Comparison of ENCODE assay signal across 15 cellular contexts in genomic region chr3:66487475-66487874, GRCh38. TPM values are rescaled to one million over a fixed set of nuclear protein-coding genes. Genes with fewer than 3 reads are reported as not detected.
DNase-seq lines count a peak whose midpoint lies in the region; TF ChIP-seq lines count a peak whose summit lies in the region.
"Had no signal": no experiment of that assay in that cellular context is flagged by ENCODE, and none has a peak within 500 bp of the region (broad histone marks: within the 10 kb centered on the region; RNA-seq: fewer than 3 reads in every experiment).

No MANE protein-coding gene starts in this region.

- DNase-seq in AG20443 (ENCODE audit: low spot score) (peak; percentile 26), HEK293T (ENCODE audit: extremely low spot score) (no peak), coronary artery (ENCODE audit: low spot score) (no peak), neural progenitor cell (ENCODE audit: low spot score) (no peak), H4 (ENCODE audit: low spot score) (no peak), superior temporal gyrus (ENCODE audit: extremely low spot score) (no peak), KG1 (lab: John Stamatoyannopoulos, UW) (no peak), NCI-H1436 (lab: John Stamatoyannopoulos, UW) (no peak)
- DNase-seq: activated CD4-positive, alpha-beta T cell treated with anti-CD3 and anti-CD28 coated beads for 4 hours; activated naive CD4-positive, alpha-beta T cell treated with anti-CD3 and anti-CD28 coated beads for 36 hours; NCI-H1092 treated with DMSO at 0.1 percent for 48 hours; NK-92 treated with Interleukin-12 subunit alpha and Interleukin-12 subunit beta, amount 100 ng/mL, for 24 hours; occipital lobe; SK-N-SH had no signal

- no peak overlapping the region for H3K4me3 Mint-ChIP-seq in neural progenitor cell
- H3K4me3 Mint-ChIP-seq: activated naive CD4-positive, alpha-beta T cell treated with anti-CD3 and anti-CD28 coated beads for 36 hours had no signal

- H4K20me1 ChIP-seq in neural progenitor cell (ENCODE audit: low read depth) = peaks cover 100% of the 10 kb centered on the region

- H3K4me1 Mint-ChIP-seq in neural progenitor cell = peaks cover 81% of the 10 kb centered on the region

- H3K4me3 ChIP-seq in coronary artery (no peak overlapping the region), neural progenitor cell (no peak overlapping the region)

- H3K4me2 ChIP-seq in neural progenitor cell = peak overlapping the region; percentile 97
- H3K4me2 ChIP-seq: SK-N-SH had no signal

- TF ChIP-seq CTCF in coronary artery (IDR thresholded peaks at IDR 0.05) = no peak
- no peak for TF ChIP-seq CTCF in neural progenitor cell (IDR thresholded peaks at IDR 0.05)

- CTCF ChIA-PET in HEK293T (lab: Yijun Ruan, JAX) = interaction anchor here (1.4 kb wide), 1 partner anchor 79 kb away, joined by 3 read pairs; no protein-coding TSS in a partner anchor

- peak overlapping the region; percentile 1 for H3K27ac Mint-ChIP-seq in neural progenitor cell
- H3K27ac Mint-ChIP-seq: activated naive CD4-positive, alpha-beta T cell treated with anti-CD3 and anti-CD28 coated beads for 36 hours had no signal

- peaks cover 13% of the 10 kb centered on the region for H3K36me3 Mint-ChIP-seq in neural progenitor cell

- H2AFZ ChIP-seq in neural progenitor cell (replicated peaks) = no peak overlapping the region

- no peaks in the 10 kb centered on the region for H3K36me3 ChIP-seq in neural progenitor cell

- H3K27ac ChIP-seq in coronary artery = peak overlapping the region; percentile 90 to 92
- peak overlapping the region; percentile 34 for H3K27ac ChIP-seq in neural progenitor cell
- H3K27ac ChIP-seq: HL-60 had no signal

- H3K79me2 ChIP-seq in neural progenitor cell (ENCODE audit: low read depth) = peaks cover 100% of the 10 kb centered on the region

- no peak overlapping the region for H3K9ac ChIP-seq in neural progenitor cell
- H3K9ac ChIP-seq: SK-N-SH had no signal

- H3K27me3 ChIP-seq in neural progenitor cell = no peaks in the 10 kb centered on the region

- peaks cover 45% of the 10 kb centered on the region for H3F3A ChIP-seq in neural progenitor cell (ENCODE audit: low read depth)

- no peaks in the 10 kb centered on the region for H3K9me3 Mint-ChIP-seq in neural progenitor cell
- H3K9me3 Mint-ChIP-seq: activated naive CD4-positive, alpha-beta T cell treated with anti-CD3 and anti-CD28 coated beads for 36 hours had no signal

- H3K9me3 ChIP-seq in neural progenitor cell (ENCODE audit: low read depth) = no peaks in the 10 kb centered on the region
- H3K9me3 ChIP-seq: SK-N-SH had no signal

- H3K4me1 ChIP-seq in neural progenitor cell = peaks cover 96% of the 10 kb centered on the region

- H3K27me3 Mint-ChIP-seq in neural progenitor cell (ENCODE audit: insufficient read depth, low read depth) = no peaks in the 10 kb centered on the region

- POLR2A ChIA-PET in HEK293T (lab: Yijun Ruan, JAX) = no interaction called here

TF ChIP-seq in HEK293T, 16 proteins besides CTCF, POLR2A, EP300 and RAD21:
- no peak for TF ChIP-seq BHLHE40 (IDR thresholded peaks at IDR 0.05; ENCODE audit: borderline replicate concordance)
- TF ChIP-seq CTBP1 (IDR thresholded peaks at IDR 0.05; ENCODE audit: borderline replicate concordance) = 0 out of 2 replicates have a peak, but pooled peaks have one; percentile 9
- TF ChIP-seq L3MBTL2 (conservative IDR thresholded peaks at IDR 0.05) = no peak
- TF ChIP-seq PKNOX1 (IDR thresholded peaks at IDR 0.05) = peak; percentile 49
- TF ChIP-seq ARNT (IDR thresholded peaks at IDR 0.05) = no peak
- no peak for TF ChIP-seq LEF1 (IDR thresholded peaks at IDR 0.05; ENCODE audit: borderline replicate concordance)

RNA-seq across cellular contexts. Expression of gene LRIG1, which starts 13.3 kb away (rescaled TPM):
- total RNA-seq in neural progenitor cell (ENCODE audit: low replicate concordance) = 169 and 184 TPM in 2 replicates
- 3.2 and 5.0 TPM in 2 replicates for total RNA-seq in H4 (2014; rRNA removed; shearing (Covaris generic))

Comparison
In these comparisons a context has a peak if more than half of its experiments do, and no peak if none do; other contexts are left out.
1. RNA of gene LRIG1, which starts 13.3 kb away (total RNA-seq): 169 to 184 TPM in neural progenitor cell; 3.2 to 5.0 TPM in H4; every median in the first group is over 10 times any median in the second.